20 cellular contexts compared by ENCODE assay signal in genomic region chr13:110103479-110103878, GRCh38.
A peak's percentile ranks its signal among the peaks of the same experiment; 100 is the strongest.
DNase-seq lines count a peak whose midpoint lies in the region; ATAC-seq and TF ChIP-seq lines count a peak whose summit lies in the region.
"Had no signal": no experiment of that assay in that cellular context is flagged by ENCODE, and none has a peak within 500 bp of the region (broad histone marks: within the 10 kb centered on the region; RNA-seq: fewer than 3 reads in every experiment).

No MANE protein-coding gene starts in this region.

- H3K36me3 ChIP-seq in PC-3 (ENCODE audit: low read depth, low read length) (no peaks in the 10 kb centered on the region), adrenal gland (replicated peaks in 1 of 2) (no peaks in the 10 kb centered on the region), psoas muscle (ENCODE audit: insufficient read depth in 1 of 2, low read depth in 1 of 2) (no peaks in the 10 kb centered on the region)
- H3K36me3 ChIP-seq: BLaER1 treated with 17β-estradiol and CSF1 and Interleukin-3, amounts not matched to agents 10 nM and 100 nM; HAP-1 had no signal

- H3F3A ChIP-seq in PC-3 (ENCODE audit: low read length, unreplicated experiment), result no peaks in the 10 kb centered on the region

- no peaks in the 10 kb centered on the region for H3K4me1 Mint-ChIP-seq in T-helper 2 cell treated with Interferon-gamma antibody and Interleukin-4, amounts not matched to agents 5 μg/mL and 100 μg/mL, for 36 hours (ENCODE audit: low read depth)
- H3K4me1 Mint-ChIP-seq: CD4-positive, alpha-beta memory T cell; IgD-negative memory B cell had no signal

- no peaks in the 10 kb centered on the region for H3K36me3 Mint-ChIP-seq in T-helper 2 cell treated with Interferon-gamma antibody and Interleukin-4, amounts not matched to agents 5 μg/mL and 100 μg/mL, for 36 hours (ENCODE audit: low read depth)
- H3K36me3 Mint-ChIP-seq: IgD-negative memory B cell had no signal

- no peak overlapping the region for H3K4me3 Mint-ChIP-seq in T-helper 2 cell treated with Interferon-gamma antibody and Interleukin-4, amounts not matched to agents 5 μg/mL and 100 μg/mL, for 36 hours
- H3K4me3 Mint-ChIP-seq: CD4-positive, alpha-beta memory T cell; IgD-negative memory B cell had no signal

- H3K27me3 Mint-ChIP-seq in T-helper 2 cell treated with Interferon-gamma antibody and Interleukin-4, amounts not matched to agents 5 μg/mL and 100 μg/mL, for 36 hours (ENCODE audit: low read depth), result no peaks in the 10 kb centered on the region
- H3K27me3 Mint-ChIP-seq: CD4-positive, alpha-beta memory T cell; IgD-negative memory B cell had no signal

- H3K27ac ChIP-seq in PC-3 (ENCODE audit: low read length) (no peak overlapping the region), adrenal gland (peak overlapping the region in 4 of 5 donors; percentile 20 to 85 (median 48)), psoas muscle (no peak overlapping the region)
- H3K27ac ChIP-seq: BLaER1 treated with 17β-estradiol and CSF1 and Interleukin-3, amounts not matched to agents 10 nM and 100 nM; SK-N-MC had no signal

- intact Hi-C loops in PC-3 (cut with micrococcal nuclease), result no loop called here
- intact Hi-C loops in adrenal gland (cut with DNase I), result loop anchor here in 1 of 2 donors (10.0 kb wide), 1 partner anchor 959 kb away; no protein-coding TSS in a partner anchor
- intact Hi-C loops in psoas muscle (cut with DNase I), result loop anchor here in 1 of 2 donors (10.0 kb wide), 2 partner anchors 479 to 959 kb away; no protein-coding TSS in a partner anchor

- H3K4me3 ChIP-seq in PC-3 (ENCODE audit: low read length), result no peak overlapping the region
- H3K4me3 ChIP-seq in adrenal gland, result no peak overlapping the region
- no peak overlapping the region for H3K4me3 ChIP-seq in psoas muscle
- H3K4me3 ChIP-seq: BLaER1 treated with 17β-estradiol and CSF1 and Interleukin-3, amounts not matched to agents 10 nM and 100 nM; HAP-1; SK-N-MC had no signal

- H3K9me2 ChIP-seq in PC-3 (replicated peaks; ENCODE audit: low read length), result no peaks in the 10 kb centered on the region

- H3K9me3 Mint-ChIP-seq in T-helper 2 cell treated with Interferon-gamma antibody and Interleukin-4, amounts not matched to agents 5 μg/mL and 100 μg/mL, for 36 hours, result peaks cover 10% of the 10 kb centered on the region

- POLR2A ChIA-PET in PC-3 (lab: Charles Lee; ENCODE audit: unreplicated experiment), result interaction anchor here (0.7 kb wide), 1 partner anchor 1180 kb away, joined by 5 read pairs; no protein-coding TSS in a partner anchor

- peaks cover 6% of the 10 kb centered on the region; the same call in 1 of the 2 replicates for H3K4me1 ChIP-seq in PC-3 (ENCODE audit: insufficient read depth, low read length)
- peaks cover 11 to 36% of the 10 kb centered on the region in 2 donors for H3K4me1 ChIP-seq in adrenal gland (replicated peaks in 1 of 2)
- no peaks in the 10 kb centered on the region for H3K4me1 ChIP-seq in psoas muscle
- H3K4me1 ChIP-seq: Caco-2, HAP-1 had no signal

- BruUV-seq in PC-3 (replicated peaks; lab: Mats Ljungman, UMichigan), result no TSS peak

- CTCF ChIA-PET in PC-3 (lab: Charles Lee), result no interaction called here

- H3K4me2 ChIP-seq in PC-3 (ENCODE audit: low read length), result no peak overlapping the region
- H3K4me2 ChIP-seq: BLaER1 treated with 17β-estradiol and CSF1 and Interleukin-3, amounts not matched to agents 10 nM and 100 nM had no signal

- H3K27ac Mint-ChIP-seq in T-helper 2 cell treated with Interferon-gamma antibody and Interleukin-4, amounts not matched to agents 5 μg/mL and 100 μg/mL, for 36 hours, result no peak overlapping the region
- H3K27ac Mint-ChIP-seq: CD4-positive, alpha-beta memory T cell; IgD-negative memory B cell had no signal

- no peak overlapping the region for H2AFZ ChIP-seq in PC-3 (ENCODE audit: low read length)

- H3K27me3 ChIP-seq in PC-3 (ENCODE audit: low read length), result no peaks in the 10 kb centered on the region
- H3K27me3 ChIP-seq in adrenal gland, result no peaks in the 10 kb centered on the region
- H3K27me3 ChIP-seq in psoas muscle (ENCODE audit: insufficient read depth in 3 of 3, low read length in 2 of 3), result no peaks in the 10 kb centered on the region
- H3K27me3 ChIP-seq: BLaER1 treated with 17β-estradiol and CSF1 and Interleukin-3, amounts not matched to agents 10 nM and 100 nM had no signal

- no peaks in the 10 kb centered on the region for H3K9me3 ChIP-seq in PC-3 (ENCODE audit: low read length)
- peaks cover 0 to 10% (median 0%) of the 10 kb centered on the region in 3 donors for H3K9me3 ChIP-seq in adrenal gland (replicated peaks in 1 of 3)
- H3K9me3 ChIP-seq in psoas muscle, result peaks cover 2% of the 10 kb centered on the region
- H3K9me3 ChIP-seq: HAP-1 had no signal

- H3K9ac ChIP-seq in PC-3 (ENCODE audit: low read length), result no peak overlapping the region
- H3K9ac ChIP-seq: BLaER1 treated with 17β-estradiol and CSF1 and Interleukin-3, amounts not matched to agents 10 nM and 100 nM had no signal

- TF ChIP-seq POLR2A in adrenal gland (IDR thresholded peaks at IDR 0.05), result no peak

- TF ChIP-seq CTCF in PC-3 (conservative IDR thresholded peaks at IDR 0.05; ENCODE audit: low read depth, low read length) (no peak), adrenal gland (IDR thresholded peaks at IDR 0.05) (no peak), psoas muscle (IDR thresholded peaks at IDR 0.05) (no peak)

- peak; percentile 24; the same call in 1 of the 2 replicates for ATAC-seq in PC-3
- ATAC-seq in esophagus mucosa, result peak; percentile 51
- no peak for ATAC-seq in psoas muscle

- DNase-seq in PC-3 (peak; percentile 37), adrenal gland (no peak), renal cortical epithelial cell (ENCODE audit: low read depth) (peak; percentile 71), psoas muscle (no peak), epidermal melanocyte (ENCODE audit: insufficient read length, low spot score) (no peak)
- DNase-seq in T-helper 2 cell treated with Interferon-gamma antibody and Interleukin-4, amounts not matched to agents 5 μg/mL and 100 μg/mL, for 36 hours (ENCODE audit: low spot score), result no peak
- DNase-seq: Caco-2; CD4-positive, alpha-beta memory T cell; DMS153; NCI-H1417; NCI-H1694 treated with DMSO at 0.1 percent for 48 hours; NCI-H2081 treated with DMSO at 0.1 percent for 48 hours; NCI-H2171 treated with DMSO at 0.1 percent for 48 hours; NCI-H526; SHP77 had no signal

- H3K79me2 ChIP-seq in PC-3 (ENCODE audit: low read length), result no peaks in the 10 kb centered on the region

- 12 to 35% (median 26%) methylated on average over 2 of the region's 2 CpGs for WGBS in adrenal gland, 4 donors
- WGBS in psoas muscle, 3 donors, result 56 to 79% (median 73%) methylated on average over 2 of the region's 2 CpGs

- no peaks in the 10 kb centered on the region for H4K20me1 ChIP-seq in PC-3 (ENCODE audit: low read length)
- H4K20me1 ChIP-seq: BLaER1 treated with 17β-estradiol and CSF1 and Interleukin-3, amounts not matched to agents 10 nM and 100 nM had no signal

Comparison
In these comparisons a context has a peak if more than half of its experiments do, and no peak if none do; other contexts are left out.
1. ATAC-seq: peak in PC-3 (single experiment) and esophagus mucosa (single experiment); none in psoas muscle (0 of 4).
2. DNase-seq: peak in PC-3 (single experiment) and renal cortical epithelial cell (single experiment); none in adrenal gland (0 of 7), psoas muscle (0 of 2), epidermal melanocyte (single experiment) and T-helper 2 cell treated with Interferon-gamma antibody and Interleukin-4, amounts not matched to agents 5 μg/mL and 100 μg/mL, for 36 hours (single experiment).
3. H3K27ac ChIP-seq: peak in adrenal gland (4 of 5); none in PC-3 (single experiment) and psoas muscle (single experiment).